In the genomic region with DNA sequence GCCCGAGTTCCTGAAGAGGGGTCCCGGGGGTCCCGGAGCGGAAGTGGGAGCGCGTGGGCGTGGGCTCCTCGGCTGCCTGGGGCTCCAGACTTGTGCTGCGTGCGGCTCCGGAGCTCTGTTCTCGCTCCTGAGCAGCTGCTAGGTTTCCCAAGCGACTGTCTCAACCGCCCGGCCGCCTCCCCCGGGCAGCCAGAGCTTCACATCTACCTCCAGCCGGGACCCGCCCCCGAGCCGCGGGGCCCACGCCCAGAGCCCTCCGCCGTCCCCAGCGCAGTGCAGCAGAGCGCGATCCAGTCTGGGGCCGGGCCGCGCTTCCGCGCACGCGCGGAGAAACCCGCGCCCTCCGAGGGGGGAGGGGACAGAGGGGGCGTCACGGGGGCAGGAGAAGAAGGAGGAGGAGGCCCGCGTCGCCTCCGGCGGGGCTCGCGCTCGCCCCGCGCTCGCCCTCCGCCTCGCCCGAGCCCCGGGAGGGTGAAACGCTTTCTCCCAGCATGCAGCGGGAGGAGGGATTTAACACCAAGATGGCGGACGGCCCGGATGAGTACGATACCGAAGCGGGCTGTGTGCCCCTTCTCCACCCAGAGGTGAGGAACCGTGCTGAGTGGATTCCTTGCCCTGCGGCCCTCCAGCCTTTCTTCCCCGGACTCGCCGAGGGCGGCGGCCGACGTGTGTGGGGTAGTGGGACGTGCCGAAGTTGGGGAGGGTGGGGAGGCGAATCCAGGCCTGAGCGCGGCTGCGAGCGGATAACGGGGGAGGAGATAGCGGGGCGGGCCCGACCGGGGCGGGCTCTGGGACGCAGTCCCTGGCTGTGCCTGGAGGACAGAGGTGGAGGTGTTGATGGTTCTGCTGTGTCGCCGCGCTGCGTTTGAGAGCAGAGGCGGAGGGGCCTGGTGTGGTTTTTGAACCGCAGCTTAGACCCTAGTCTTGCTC, we compare ENCODE assay signal across 8 cellular contexts. TPM values are rescaled to one million over a fixed set of nuclear protein-coding genes. Genes with fewer than 3 reads are reported as not detected.
DNase-seq lines count a peak whose midpoint lies in the region; ATAC-seq, FAIRE-seq and TF ChIP-seq lines count a peak whose summit lies in the region.

A gene with protein sequence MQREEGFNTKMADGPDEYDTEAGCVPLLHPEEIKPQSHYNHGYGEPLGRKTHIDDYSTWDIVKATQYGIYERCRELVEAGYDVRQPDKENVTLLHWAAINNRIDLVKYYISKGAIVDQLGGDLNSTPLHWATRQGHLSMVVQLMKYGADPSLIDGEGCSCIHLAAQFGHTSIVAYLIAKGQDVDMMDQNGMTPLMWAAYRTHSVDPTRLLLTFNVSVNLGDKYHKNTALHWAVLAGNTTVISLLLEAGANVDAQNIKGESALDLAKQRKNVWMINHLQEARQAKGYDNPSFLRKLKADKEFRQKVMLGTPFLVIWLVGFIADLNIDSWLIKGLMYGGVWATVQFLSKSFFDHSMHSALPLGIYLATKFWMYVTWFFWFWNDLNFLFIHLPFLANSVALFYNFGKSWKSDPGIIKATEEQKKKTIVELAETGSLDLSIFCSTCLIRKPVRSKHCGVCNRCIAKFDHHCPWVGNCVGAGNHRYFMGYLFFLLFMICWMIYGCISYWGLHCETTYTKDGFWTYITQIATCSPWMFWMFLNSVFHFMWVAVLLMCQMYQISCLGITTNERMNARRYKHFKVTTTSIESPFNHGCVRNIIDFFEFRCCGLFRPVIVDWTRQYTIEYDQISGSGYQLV (plus strand): TSS at position 370 of the 930 bp plus-strand sequence. CDS start 122 bp downstream, at position 492.

- peak within 1 kb of the TSS; percentile 99 for H3K27ac ChIP-seq in kidney (ENCODE audit: low read depth in 2 of 2, low read length in 2 of 2)

- peaks cover 4 to 11% of the 10 kb centered on the region in 2 donors for H3K4me1 ChIP-seq in kidney (ENCODE audit: control insufficient read depth in 1 of 2, insufficient read depth in 1 of 2, low read depth in 1 of 2, low read length in 2 of 2)

- no peak for TF ChIP-seq CTCF in kidney (IDR thresholded peaks at IDR 0.05; ENCODE audit: borderline replicate concordance, extremely low read depth, insufficient read depth)

- FAIRE-seq in kidney (lab: Jason Lieb, UNC), result no peak

- H3K9ac ChIP-seq in kidney (ENCODE audit: low read length in 2 of 2), result peak within 1 kb of the TSS; percentile 90 to 94

- intact Hi-C loops in kidney (cut with DNase I), result no loop called here

- peak; percentile 95 for ATAC-seq in HG03439 (IDR thresholded peaks at IDR 0.05; ENCODE audit: unreplicated experiment)

- peak; percentile 94 to 96 for DNase-seq in AML-193 (lab: John Stamatoyannopoulos, UW)
- DNase-seq in NCI-H510A (lab: John Stamatoyannopoulos, UW), result peak; percentile 99
- DNase-seq in activated CD4-positive, alpha-beta T cell treated with anti-CD3 and anti-CD28 coated beads for 1 hour, result peak; percentile 90
- DNase-seq in cerebellum (ENCODE audit: low spot score), result peak; percentile 90
- peak; percentile 97 for DNase-seq in kidney
- DNase-seq in stimulated activated CD4-positive, alpha-beta T cell treated with anti-CD3 and anti-CD28 coated beads, Interleukin-15, amount 100 ng/mL, for 1 hour (ENCODE audit: low read depth in 1 of 2, low spot score in 1 of 2), result peak; percentile 86 to 90

- H3K36me3 ChIP-seq in kidney (ENCODE audit: control insufficient read depth in 1 of 2, insufficient read depth in 2 of 2, low read length in 2 of 2), result no peaks in the 10 kb centered on the region

- H3K9me3 ChIP-seq in kidney (ENCODE audit: control insufficient read depth in 1 of 2, low read length in 2 of 2), result no peaks in the 10 kb centered on the region

- H3K4me3 ChIP-seq in kidney (ENCODE audit: low read length in 2 of 2), result peak within 1 kb of the TSS; percentile 95 to 96

- peak; percentile 98 for TF ChIP-seq POLR2A in GM19193 (IDR thresholded peaks at IDR 0.05; ENCODE audit: extremely low read depth, insufficient read depth, insufficient read length)

RNA-seq across cellular contexts. Expression of the gene that starts here (rescaled TPM):
- total RNA-seq in cerebellum (222 TPM), kidney (39.5 TPM)
- polyA plus RNA-seq in kidney (ENCODE audit: insufficient read depth, low read depth, low replicate concordance), result 7.7 TPM

Comparison
In these comparisons a context has a peak if more than half of its experiments do, and no peak if none do; other contexts are left out.
1. Peak in every context shown above with its lines: DNase-seq, ATAC-seq, H3K4me3 ChIP-seq and H3K27ac ChIP-seq.